ENCODE assay signal across 18 cellular contexts in genomic region chr12:49340971-49341776, GRCh38. TPM values are rescaled to one million over a fixed set of nuclear protein-coding genes. Genes with fewer than 3 reads are reported as not detected.
DNase-seq lines count a peak whose midpoint lies in the region; FAIRE-seq and TF ChIP-seq lines count a peak whose summit lies in the region.
"Had no signal": no experiment of that assay in that cellular context is flagged by ENCODE, and none has a peak within 500 bp of the region (broad histone marks: within the 10 kb centered on the region; RNA-seq: fewer than 3 reads in every experiment).

No MANE protein-coding gene starts in this region.

- H3K4me1 ChIP-seq in neuron (ENCODE audit: insufficient read depth, low read length) (peaks cover 77% of the 10 kb centered on the region), breast epithelium (peaks cover 6 to 11% of the 10 kb centered on the region in 2 donors)

- FAIRE-seq in G401.6 (lab: Jason Lieb, UNC), result peak; percentile 48
- FAIRE-seq: endothelial cell of umbilical vein had no signal

- DNase-seq in endothelial cell (ENCODE audit: low spot score) (no peak), breast epithelium (ENCODE audit: low spot score in 2 of 2) (no peak), superior temporal gyrus (ENCODE audit: extremely low spot score) (no peak), activated gamma-delta T cell (lab: John Stamatoyannopoulos, UW) (no peak)
- DNase-seq: BE2C; central memory CD4-positive, alpha-beta T cell; DMS53; gastrocnemius medialis; HCEC 1CT; NCI-H187 treated with DMSO at 0.1 percent for 48 hours; NCI-H748 treated with DMSO at 0.1 percent for 48 hours; RPMI8226; stimulated activated naive CD4-positive, alpha-beta T cell; uterus had no signal

- H3K4me3 Mint-ChIP-seq in endothelial cell (ENCODE audit: unreplicated experiment), result peak overlapping the region; percentile 27

- H3K9me3 ChIP-seq in neuron (ENCODE audit: low read length), result no peaks in the 10 kb centered on the region
- no peaks in the 10 kb centered on the region for H3K9me3 ChIP-seq in breast epithelium
- H3K9me3 ChIP-seq: BE2C, gastrocnemius medialis, uterus had no signal

- TF ChIP-seq POLR2A in breast epithelium (IDR thresholded peaks at IDR 0.05), result no peak

- H3K36me3 Mint-ChIP-seq in endothelial cell (ENCODE audit: low read depth, unreplicated experiment), result no peaks in the 10 kb centered on the region

- H3K4me3 ChIP-seq in neuron (ENCODE audit: low read length), result peak overlapping the region; percentile 49
- no peak overlapping the region for H3K4me3 ChIP-seq in breast epithelium

- intact Hi-C loops in breast epithelium (cut with DNase I; ENCODE audit: low total_unique reads), result loop anchor here (10.0 kb wide), 1 partner anchor 174 kb away; no protein-coding TSS in a partner anchor

- H3K27ac Mint-ChIP-seq in endothelial cell (ENCODE audit: unreplicated experiment), result peak overlapping the region; percentile 72

- H3K27me3 ChIP-seq in neuron (ENCODE audit: insufficient read depth, low read length) (peaks cover 53% of the 10 kb centered on the region), breast epithelium (peaks cover 12 to 24% of the 10 kb centered on the region in 2 donors)

- no peaks in the 10 kb centered on the region for H3K9me3 Mint-ChIP-seq in endothelial cell (ENCODE audit: unreplicated experiment)

- no peak overlapping the region for H3K27ac ChIP-seq in breast epithelium
- H3K27ac ChIP-seq: gastrocnemius medialis had no signal

- H3K4me1 Mint-ChIP-seq in endothelial cell (ENCODE audit: unreplicated experiment), result peaks cover 16% of the 10 kb centered on the region

- peaks cover 43% of the 10 kb centered on the region for H3K27me3 Mint-ChIP-seq in endothelial cell (ENCODE audit: unreplicated experiment)

- H2AFZ ChIP-seq in neuron (ENCODE audit: low read depth, low read length), result peak overlapping the region; percentile 75

- no peak for TF ChIP-seq CTCF in endothelial cell (IDR thresholded peaks at IDR 0.05; ENCODE audit: unreplicated experiment)
- TF ChIP-seq CTCF in breast epithelium (IDR thresholded peaks at IDR 0.05), result no peak

- H3K36me3 ChIP-seq in neuron (ENCODE audit: insufficient read depth, low read length), result no peaks in the 10 kb centered on the region
- H3K36me3 ChIP-seq in breast epithelium, result no peaks in the 10 kb centered on the region
- H3K36me3 ChIP-seq: BE2C, gastrocnemius medialis, uterus had no signal

RNA-seq across cellular contexts. Expression of gene C1QL4, which starts 4.2 kb away (rescaled TPM):
- total RNA-seq in endothelial cell (ENCODE audit: unreplicated experiment) (not detected), breast epithelium (under 1 TPM in 2 of 3 donors, not detected in 1; 0.33 to 0.44 TPM)
- total RNA-seq: endothelial cell of umbilical vein; gastrocnemius medialis; T-helper 1 cell treated with Interleukin-12 subunit alpha and Interleukin-12 subunit beta and Interleukin-4 antibody, amounts not matched to agents 30 ng/mL and 1 ng/mL, for 36 hours had no signal

RNA-seq across cellular contexts. Expression of gene DNAJC22, which starts 5.5 kb away (rescaled TPM):
- total RNA-seq in endothelial cell (ENCODE audit: unreplicated experiment) (1.8 TPM), breast epithelium (1 to 10 TPM in 2 of 3 donors, not detected in 1; 3.6 to 5.0 TPM)
- total RNA-seq: T-helper 1 cell treated with Interleukin-12 subunit alpha and Interleukin-12 subunit beta and Interleukin-4 antibody, amounts not matched to agents 30 ng/mL and 1 ng/mL, for 36 hours had no signal

RNA-seq across cellular contexts. Expression of gene TROAP, which starts 18.1 kb away (rescaled TPM):
- total RNA-seq in endothelial cell (ENCODE audit: unreplicated experiment), result 12.4 TPM
- 1 to 10 TPM in 1 of 3 donors, under 1 TPM in 2; 0.29 to 1.8 (median 0.66) TPM for total RNA-seq in breast epithelium

RNA-seq across cellular contexts. Expression of gene SPATS2, which starts 26.1 kb away (rescaled TPM):
- total RNA-seq in endothelial cell (ENCODE audit: unreplicated experiment) (37.3 TPM), breast epithelium (10 to 100 TPM; 13.8 to 24.0 (median 22.0) TPM)

RNA-seq across cellular contexts. Expression of gene PRPH, which starts 46.2 kb away (rescaled TPM):
- total RNA-seq in endothelial cell (ENCODE audit: unreplicated experiment) (not detected), breast epithelium (1 to 10 TPM in 1 of 3 donors, under 1 TPM in 1, not detected in 1; 0.96 to 2.0 TPM)
- total RNA-seq: endothelial cell of umbilical vein; gastrocnemius medialis; T-helper 1 cell treated with Interleukin-12 subunit alpha and Interleukin-12 subunit beta and Interleukin-4 antibody, amounts not matched to agents 30 ng/mL and 1 ng/mL, for 36 hours had no signal
